In genomic region chr3:134871818-134872217, GRCh38 we compare ENCODE assay signal across 34 cellular contexts.
"Had no signal": no experiment of that assay in that cellular context is flagged by ENCODE, and none has a peak within 500 bp of the region (broad histone marks: within the 10 kb centered on the region; RNA-seq: fewer than 3 reads in every experiment).

No MANE protein-coding gene starts in this region.

- ATAC-seq: activated CD4-positive, alpha-beta T cell treated with anti-CD3 and anti-CD28 coated beads for 36 hours; activated CD8-positive, alpha-beta memory T cell treated with anti-CD3 and anti-CD28 coated beads, Interleukin-2, amount 10 ng/mL, durations not matched to agents 7 days and 5 days; activated CD8-positive, alpha-beta T cell treated with anti-CD3 and anti-CD28 coated beads, Interleukin-2, amount 10 ng/mL, durations not matched to agents 7 days and 5 days; activated naive CD4-positive, alpha-beta T cell treated with anti-CD3 and anti-CD28 coated beads, Interleukin-2, amount 50 U/mL, for 72 hours; foreskin keratinocyte; gastrocnemius medialis; heart left ventricle; T-helper 17 cell had no signal

- H3K9me3 Mint-ChIP-seq: activated CD4-positive, alpha-beta memory T cell treated with anti-CD3 and anti-CD28 coated beads for 36 hours; activated CD4-positive, alpha-beta T cell treated with anti-CD3 and anti-CD28 coated beads, Interleukin-2, amount 10 ng/mL, durations not matched to agents 24 days and 14 days; activated naive CD4-positive, alpha-beta T cell treated with anti-CD3 and anti-CD28 coated beads, Interleukin-2, amount 10 ng/mL, durations not matched to agents 7 days and 5 days; activated naive CD4-positive, alpha-beta T cell treated with anti-CD3 and anti-CD28 coated beads, Interleukin-2, amount 50 U/mL, for 72 hours; activated naive CD8-positive, alpha-beta T cell treated with anti-CD3 and anti-CD28 coated beads, Interleukin-2, amount 10 ng/mL, durations not matched to agents 7 days and 5 days; T-helper 2 cell treated with Interferon-gamma antibody and Interleukin-4, amounts not matched to agents 5 μg/mL and 100 μg/mL, for 36 hours had no signal

- H3K36me3 ChIP-seq: ascending aorta, breast epithelium, cardiac muscle cell, colonic mucosa, esophagus muscularis mucosa, gastrocnemius medialis, heart left ventricle, WERI-Rb-1 had no signal

- H3K27ac Mint-ChIP-seq: activated CD4-positive, alpha-beta memory T cell treated with anti-CD3 and anti-CD28 coated beads for 36 hours; activated CD4-positive, alpha-beta T cell treated with anti-CD3 and anti-CD28 coated beads for 36 hours; activated CD4-positive, alpha-beta T cell treated with anti-CD3 and anti-CD28 coated beads, Interleukin-2, amount 10 ng/mL, durations not matched to agents 24 days and 14 days; activated CD8-positive, alpha-beta memory T cell treated with anti-CD3 and anti-CD28 coated beads, Interleukin-2, amount 10 ng/mL, durations not matched to agents 7 days and 5 days; activated CD8-positive, alpha-beta T cell treated with anti-CD3 and anti-CD28 coated beads, Interleukin-2, amount 10 ng/mL, durations not matched to agents 7 days and 5 days; activated naive CD4-positive, alpha-beta T cell treated with anti-CD3 and anti-CD28 coated beads, Interleukin-2, amount 10 ng/mL, durations not matched to agents 7 days and 5 days; activated naive CD4-positive, alpha-beta T cell treated with anti-CD3 and anti-CD28 coated beads, Interleukin-2, amount 50 U/mL, for 72 hours; activated naive CD8-positive, alpha-beta T cell treated with anti-CD3 and anti-CD28 coated beads, Interleukin-2, amount 10 ng/mL, durations not matched to agents 7 days and 5 days; T-helper 17 cell; T-helper 2 cell treated with Interferon-gamma antibody and Interleukin-4, amounts not matched to agents 5 μg/mL and 100 μg/mL, for 36 hours had no signal

- H3K4me3 ChIP-seq: ascending aorta, breast epithelium, cardiac muscle cell, colonic mucosa, esophagus muscularis mucosa, gastrocnemius medialis, heart left ventricle had no signal

- H3K36me3 Mint-ChIP-seq: activated CD4-positive, alpha-beta memory T cell treated with anti-CD3 and anti-CD28 coated beads for 36 hours; activated CD8-positive, alpha-beta memory T cell treated with anti-CD3 and anti-CD28 coated beads, Interleukin-2, amount 10 ng/mL, durations not matched to agents 7 days and 5 days; activated naive CD4-positive, alpha-beta T cell treated with anti-CD3 and anti-CD28 coated beads, Interleukin-2, amount 10 ng/mL, durations not matched to agents 7 days and 5 days; activated naive CD4-positive, alpha-beta T cell treated with anti-CD3 and anti-CD28 coated beads, Interleukin-2, amount 50 U/mL, for 72 hours; activated naive CD8-positive, alpha-beta T cell treated with anti-CD3 and anti-CD28 coated beads, Interleukin-2, amount 10 ng/mL, durations not matched to agents 7 days and 5 days had no signal

- H3K27ac ChIP-seq: ascending aorta, breast epithelium, cardiac muscle cell, colonic mucosa, esophagus muscularis mucosa, foreskin keratinocyte, gastrocnemius medialis, heart left ventricle, WERI-Rb-1 had no signal

- H3K4me3 Mint-ChIP-seq: activated CD4-positive, alpha-beta memory T cell treated with anti-CD3 and anti-CD28 coated beads for 36 hours; activated CD4-positive, alpha-beta T cell treated with anti-CD3 and anti-CD28 coated beads for 36 hours; activated CD4-positive, alpha-beta T cell treated with anti-CD3 and anti-CD28 coated beads, Interleukin-2, amount 10 ng/mL, durations not matched to agents 24 days and 14 days; activated CD8-positive, alpha-beta memory T cell treated with anti-CD3 and anti-CD28 coated beads, Interleukin-2, amount 10 ng/mL, durations not matched to agents 7 days and 5 days; activated CD8-positive, alpha-beta T cell treated with anti-CD3 and anti-CD28 coated beads, Interleukin-2, amount 10 ng/mL, durations not matched to agents 7 days and 5 days; activated naive CD4-positive, alpha-beta T cell treated with anti-CD3 and anti-CD28 coated beads, Interleukin-2, amount 10 ng/mL, durations not matched to agents 7 days and 5 days; activated naive CD8-positive, alpha-beta T cell treated with anti-CD3 and anti-CD28 coated beads, Interleukin-2, amount 10 ng/mL, durations not matched to agents 7 days and 5 days; brain; T-helper 17 cell; T-helper 2 cell treated with Interferon-gamma antibody and Interleukin-4, amounts not matched to agents 5 μg/mL and 100 μg/mL, for 36 hours had no signal

- DNase-seq: activated CD4-positive, alpha-beta memory T cell treated with anti-CD3 and anti-CD28 coated beads for 36 hours; activated CD4-positive, alpha-beta T cell treated with anti-CD3 and anti-CD28 coated beads for 36 hours; activated CD4-positive, alpha-beta T cell treated with anti-CD3 and anti-CD28 coated beads, Interleukin-2, amount 10 ng/mL, durations not matched to agents 24 days and 14 days; activated CD4-positive, CD25-positive, alpha-beta regulatory T cell; activated CD4-positive, CD25-positive, alpha-beta regulatory T cell treated with anti-CD3 and anti-CD28 coated beads, Interleukin-2, amount 50 U/mL, for 72 hours; activated CD8-positive, alpha-beta memory T cell treated with anti-CD3 and anti-CD28 coated beads, Interleukin-2, amount 10 ng/mL, durations not matched to agents 7 days and 5 days; activated CD8-positive, alpha-beta memory T cell treated with anti-CD3 and anti-CD28 coated beads, Interleukin-2, amount 50 U/mL, for 4 hours; activated CD8-positive, alpha-beta T cell treated with anti-CD3 and anti-CD28 coated beads, Interleukin-2, amount 10 ng/mL, durations not matched to agents 7 days and 5 days; activated gamma-delta T cell; activated naive CD4-positive, alpha-beta T cell; activated naive CD4-positive, alpha-beta T cell treated with anti-CD3 and anti-CD28 coated beads, Interleukin-2, amount 10 ng/mL, durations not matched to agents 7 days and 5 days; activated naive CD8-positive, alpha-beta T cell treated with anti-CD3 and anti-CD28 coated beads, Interleukin-2, amount 10 ng/mL, durations not matched to agents 7 days and 5 days; activated T-cell treated with anti-CD3 and anti-CD28 coated beads, Interleukin-2, amount 50 U/mL, for 1 hour; activated T-cell treated with anti-CD3 and anti-CD28 coated beads, Interleukin-2, amount 50 U/mL, for 48 hours; central memory CD4-positive, alpha-beta T cell; cerebellar nuclear complex; colonic mucosa; effector memory CD4-positive, alpha-beta T cell; erythroblast; foreskin keratinocyte; gastrocnemius medialis; glutamatergic neuron; heart left ventricle; T-helper 1 cell; T-helper 17 cell; T1000; WERI-Rb-1 had no signal

- H3K4me1 ChIP-seq: ascending aorta, breast epithelium, colonic mucosa, foreskin keratinocyte had no signal

- H3K9me3 ChIP-seq: ascending aorta, breast epithelium, colonic mucosa, esophagus muscularis mucosa, gastrocnemius medialis, heart left ventricle had no signal

- H3K4me1 Mint-ChIP-seq: activated CD4-positive, alpha-beta T cell treated with anti-CD3 and anti-CD28 coated beads for 36 hours; activated CD4-positive, alpha-beta T cell treated with anti-CD3 and anti-CD28 coated beads, Interleukin-2, amount 10 ng/mL, durations not matched to agents 24 days and 14 days; activated CD8-positive, alpha-beta memory T cell treated with anti-CD3 and anti-CD28 coated beads, Interleukin-2, amount 10 ng/mL, durations not matched to agents 7 days and 5 days; activated naive CD4-positive, alpha-beta T cell treated with anti-CD3 and anti-CD28 coated beads, Interleukin-2, amount 10 ng/mL, durations not matched to agents 7 days and 5 days; activated naive CD8-positive, alpha-beta T cell treated with anti-CD3 and anti-CD28 coated beads, Interleukin-2, amount 10 ng/mL, durations not matched to agents 7 days and 5 days had no signal

- H3K27me3 ChIP-seq: ascending aorta, breast epithelium, cardiac muscle cell, colonic mucosa, esophagus muscularis mucosa, foreskin keratinocyte, gastrocnemius medialis, heart left ventricle had no signal
